ENCODE assay signal across 1 cellular context in the genomic region with DNA sequence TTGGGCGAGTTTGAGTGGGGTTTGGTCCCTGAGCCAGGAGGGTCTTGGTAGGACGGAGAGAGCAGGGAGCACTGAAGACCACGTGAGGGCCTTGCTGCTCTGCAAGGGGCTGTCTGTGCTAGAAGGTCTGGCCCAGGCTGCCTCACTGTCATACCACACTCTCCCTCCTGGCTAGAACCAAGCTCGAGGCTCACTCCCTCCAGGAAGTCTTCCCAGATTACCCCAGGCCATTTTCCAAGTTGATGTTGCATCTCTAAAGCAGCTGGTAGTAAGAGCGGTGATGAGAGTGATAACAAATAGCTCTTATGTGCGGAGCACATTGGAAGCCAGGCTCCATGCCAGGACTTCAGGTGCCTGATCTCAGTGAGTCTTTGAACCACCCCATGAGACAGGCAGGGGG.
TF ChIP-seq lines count a peak whose summit lies in the region.

No MANE protein-coding gene starts in this region.

TF ChIP-seq in K562, 482 proteins besides CTCF, POLR2A, EP300 and RAD21:
- TF ChIP-seq MAFG (tag; conservative IDR thresholded peaks at IDR 0.05) (no peak), ZFP36 (IDR thresholded peaks at IDR 0.05; ENCODE audit: low read depth, low read length, partially characterized antibody) (peak; percentile 93)
